ENCODE assay signal across 8 cellular contexts in genomic region chr1:28518000-28518744, GRCh38. TPM values are rescaled to one million over a fixed set of nuclear protein-coding genes. Genes with fewer than 3 reads are reported as not detected.
DNase-seq lines count a peak whose midpoint lies in the region; ATAC-seq and TF ChIP-seq lines count a peak whose summit lies in the region.

No MANE protein-coding gene starts in this region.

- H3K27ac Mint-ChIP-seq in CD4-positive, alpha-beta T cell: peak overlapping the region; percentile 83
- peak overlapping the region; percentile 80 for H3K27ac Mint-ChIP-seq in activated CD4-positive, alpha-beta memory T cell treated with anti-CD3 and anti-CD28 coated beads, Interleukin-2, amount 10 ng/mL, durations not matched to agents 7 days and 5 days

- 1% methylated on average over 92 of the region's 92 CpGs for WGBS in ectodermal cell, 2 experiments

- peak; percentile 90 for ATAC-seq in CD4-positive, alpha-beta T cell (ENCODE audit: poor library complexity)
- ATAC-seq in GM19328 (IDR thresholded peaks at IDR 0.05; ENCODE audit: unreplicated experiment) (peak; percentile 63), HG03520 (IDR thresholded peaks at IDR 0.05; ENCODE audit: unreplicated experiment) (peak; percentile 71)

- POLR2A ChIA-PET in CD4-positive, alpha-beta T cell (lab: Charles Lee): interaction anchor here (0.9 to 4.2 kb wide), 7 partner anchors 9 to 150 kb away, joined by 3 to 32 read pairs (median 4); partner anchors contain the start of genes GMEB1, RCC1, RNU11 and TRNAU1AP
- POLR2A ChIA-PET in activated CD4-positive, alpha-beta memory T cell treated with anti-CD3 and anti-CD28 coated beads, Interleukin-2, amount 10 ng/mL, durations not matched to agents 7 days and 5 days (lab: Charles Lee): interaction anchor here (0.8 to 14.5 kb wide), 12 partner anchors 10 to 359 kb away, joined by 3 to 264 read pairs (median 6); partner anchors contain the start of genes GMEB1, RCC1, RNU11 and TAF12

- peak; percentile 94 for TF ChIP-seq CTCF in CD4-positive, alpha-beta T cell (IDR thresholded peaks at IDR 0.05)

- no peaks in the 10 kb centered on the region for H3K9me3 ChIP-seq in CD4-positive, alpha-beta T cell (ENCODE audit: control insufficient read depth, low read length)
- H3K9me3 ChIP-seq in ectodermal cell (ENCODE audit: control insufficient read depth, low read length): no peaks in the 10 kb centered on the region

- intact Hi-C loops in CD4-positive, alpha-beta T cell (cut with DNase I, micrococcal nuclease): loop anchor here (1.0 to 5.0 kb wide), 11 partner anchors 12 to 664 kb away; partner anchors contain the start of genes TRNAU1AP (in 2 of the 2), RCC1 (in 1 of the 2), SRSF4 (in 1 of the 2) and TAF12 (in 1 of the 2)

- H3K36me3 Mint-ChIP-seq in CD4-positive, alpha-beta T cell (ENCODE audit: low read depth): peaks cover 23% of the 10 kb centered on the region
- H3K36me3 Mint-ChIP-seq in activated CD4-positive, alpha-beta memory T cell treated with anti-CD3 and anti-CD28 coated beads, Interleukin-2, amount 10 ng/mL, durations not matched to agents 7 days and 5 days (ENCODE audit: low read depth): peaks cover 43% of the 10 kb centered on the region

- peak overlapping the region; percentile 80 for H3K4me3 ChIP-seq in ectodermal cell (ENCODE audit: insufficient read depth, low read depth, low read length)

- no peaks in the 10 kb centered on the region for H3K27me3 ChIP-seq in CD4-positive, alpha-beta T cell (ENCODE audit: control insufficient read depth, insufficient read depth, low read length)
- H3K27me3 ChIP-seq in ectodermal cell (ENCODE audit: control insufficient read depth, insufficient read depth, low read length, poor library complexity, severe bottlenecking): no peaks in the 10 kb centered on the region

- peak overlapping the region; percentile 29 for H3K27ac ChIP-seq in CD4-positive, alpha-beta T cell (ENCODE audit: low read depth, low read length)
- H3K27ac ChIP-seq in ectodermal cell (ENCODE audit: insufficient read depth, low read depth, low read length, poor library complexity, severe bottlenecking): peak overlapping the region; percentile 95

- H3K4me3 Mint-ChIP-seq in CD4-positive, alpha-beta T cell: peak overlapping the region; percentile 91
- H3K4me3 Mint-ChIP-seq in activated CD4-positive, alpha-beta memory T cell treated with anti-CD3 and anti-CD28 coated beads, Interleukin-2, amount 10 ng/mL, durations not matched to agents 7 days and 5 days: peak overlapping the region; percentile 86

- H3K4me1 Mint-ChIP-seq in CD4-positive, alpha-beta T cell (ENCODE audit: low read depth): peaks cover 33% of the 10 kb centered on the region
- peaks cover 55% of the 10 kb centered on the region for H3K4me1 Mint-ChIP-seq in activated CD4-positive, alpha-beta memory T cell treated with anti-CD3 and anti-CD28 coated beads, Interleukin-2, amount 10 ng/mL, durations not matched to agents 7 days and 5 days

- CTCF ChIA-PET in CD4-positive, alpha-beta T cell (lab: Charles Lee): interaction anchor here (0.7 to 1.8 kb wide), 9 partner anchors 8 to 663 kb away, joined by 3 to 12 read pairs (median 4); partner anchors contain the start of genes SRSF4, TRNAU1AP and YTHDF2
- CTCF ChIA-PET in activated CD4-positive, alpha-beta memory T cell treated with anti-CD3 and anti-CD28 coated beads, Interleukin-2, amount 10 ng/mL, durations not matched to agents 7 days and 5 days (lab: Charles Lee): interaction anchor here (0.6 to 3.1 kb wide), 5 partner anchors 10 to 358 kb away, joined by 3 to 24 read pairs (median 5); no protein-coding TSS in a partner anchor

- peaks cover 6% of the 10 kb centered on the region for H3K36me3 ChIP-seq in ectodermal cell (ENCODE audit: control insufficient read depth, insufficient read depth, low read length)

- H3K9me3 Mint-ChIP-seq in CD4-positive, alpha-beta T cell: no peaks in the 10 kb centered on the region
- no peaks in the 10 kb centered on the region for H3K9me3 Mint-ChIP-seq in activated CD4-positive, alpha-beta memory T cell treated with anti-CD3 and anti-CD28 coated beads, Interleukin-2, amount 10 ng/mL, durations not matched to agents 7 days and 5 days

- no peaks in the 10 kb centered on the region for H3K27me3 Mint-ChIP-seq in CD4-positive, alpha-beta T cell
- H3K27me3 Mint-ChIP-seq in activated CD4-positive, alpha-beta memory T cell treated with anti-CD3 and anti-CD28 coated beads, Interleukin-2, amount 10 ng/mL, durations not matched to agents 7 days and 5 days: no peaks in the 10 kb centered on the region

- H3K4me1 ChIP-seq in ectodermal cell (ENCODE audit: control insufficient read depth, insufficient read depth, low read length): peaks cover 15% of the 10 kb centered on the region

- DNase-seq in CD4-positive, alpha-beta T cell: peak; percentile 80 to 91 (median 84)
- DNase-seq in NCI-H748 (lab: John Stamatoyannopoulos, UW; ENCODE audit: unreplicated experiment) (peak; percentile 89), medulla oblongata (ENCODE audit: extremely low spot score) (peak; percentile 92)
- peak; percentile 90 for DNase-seq in activated CD4-positive, alpha-beta memory T cell treated with anti-CD3 and anti-CD28 coated beads, Interleukin-2, amount 10 ng/mL, durations not matched to agents 7 days and 5 days
- peak; percentile 79 to 85 (median 80) for DNase-seq in stimulated activated CD4-positive, alpha-beta T cell treated with anti-CD3 and anti-CD28 coated beads, TNF-alpha, amount 100 ng/mL, for 48 hours (ENCODE audit: low read depth in 3 of 3)

RNA-seq across cellular contexts. Expression of gene RCC1, which starts 12.3 kb away (rescaled TPM):
- 1 to 10 TPM; 8.5 to 9.9 TPM for total RNA-seq in CD4-positive, alpha-beta T cell
- total RNA-seq in activated CD4-positive, alpha-beta memory T cell treated with anti-CD3 and anti-CD28 coated beads, Interleukin-2, amount 10 ng/mL, durations not matched to agents 7 days and 5 days: 10 to 100 TPM; 47.6 to 50.7 TPM
- 73.2 TPM for polyA plus RNA-seq in ectodermal cell (2013, experiment 1 of 4)
- polyA plus RNA-seq in ectodermal cell (2013, experiment 2 of 4): 63.5 TPM
- 50.8 TPM for polyA plus RNA-seq in ectodermal cell (2013, experiment 3 of 4)
- polyA plus RNA-seq in ectodermal cell (2013, experiment 4 of 4): 52.0 TPM

RNA-seq across cellular contexts. Expression of gene TRNAU1AP, which starts 34.7 kb away (rescaled TPM):
- 10 to 100 TPM; 21.4 to 24.2 TPM for total RNA-seq in CD4-positive, alpha-beta T cell
- total RNA-seq in activated CD4-positive, alpha-beta memory T cell treated with anti-CD3 and anti-CD28 coated beads, Interleukin-2, amount 10 ng/mL, durations not matched to agents 7 days and 5 days: 10 to 100 TPM; 56.9 to 58.9 TPM
- 42.1 TPM for polyA plus RNA-seq in ectodermal cell (2013, experiment 1 of 4)
- polyA plus RNA-seq in ectodermal cell (2013, experiment 2 of 4): 50.2 TPM
- 40.5 TPM for polyA plus RNA-seq in ectodermal cell (2013, experiment 3 of 4)
- polyA plus RNA-seq in ectodermal cell (2013, experiment 4 of 4): 40.3 TPM

Comparison
In these comparisons a context has a peak if more than half of its experiments do, and no peak if none do; other contexts are left out.
1. Peak in every context shown above with its lines: DNase-seq, ATAC-seq, H3K4me3 ChIP-seq and H3K27ac ChIP-seq.
2. RNA of gene RCC1, which starts 12.3 kb away (total RNA-seq): 47.6 to 50.7 TPM in activated CD4-positive, alpha-beta memory T cell treated with anti-CD3 and anti-CD28 coated beads, Interleukin-2, amount 10 ng/mL, durations not matched to agents 7 days and 5 days; 8.5 to 9.9 TPM in CD4-positive, alpha-beta T cell; every median in the first group is over 4 times any median in the second.